In the genomic region with DNA sequence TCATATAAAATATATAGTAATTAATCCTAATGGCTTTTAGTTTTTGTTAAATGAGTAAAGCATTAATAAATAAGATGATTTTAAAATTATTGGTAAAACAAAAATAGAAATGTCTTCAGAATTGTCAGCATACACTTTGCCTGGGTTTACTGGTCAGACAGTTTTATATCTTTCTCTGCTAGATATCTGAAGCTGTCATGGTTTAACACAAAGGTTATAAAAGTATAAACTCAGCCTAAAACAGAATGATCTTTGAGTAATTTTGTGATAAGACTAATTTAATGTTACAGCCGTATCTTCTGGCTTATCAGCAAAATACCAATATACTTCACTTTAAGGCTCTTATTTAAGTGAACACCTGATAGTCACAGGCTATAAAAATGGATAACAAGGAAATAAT, we compare ENCODE assay signal across 29 cellular contexts.
"Had no signal": no experiment of that assay in that cellular context is flagged by ENCODE, and none has a peak within 500 bp of the region (broad histone marks: within the 10 kb centered on the region; RNA-seq: fewer than 3 reads in every experiment).

No MANE protein-coding gene starts in this region.

- H3K27me3 ChIP-seq: adrenal gland, body of pancreas had no signal

- H3K4me3 ChIP-seq: adrenal gland, body of pancreas had no signal

- DNase-seq: activated CD4-positive, alpha-beta memory T cell treated with anti-CD3 and anti-CD28 coated beads for 36 hours; activated CD4-positive, alpha-beta T cell treated with anti-CD3 and anti-CD28 coated beads for 36 hours; activated CD4-positive, alpha-beta T cell treated with anti-CD3 and anti-CD28 coated beads, Interleukin-2, amount 10 ng/mL, durations not matched to agents 24 days and 14 days; activated CD4-positive, CD25-positive, alpha-beta regulatory T cell; activated CD4-positive, CD25-positive, alpha-beta regulatory T cell treated with anti-CD3 and anti-CD28 coated beads, Interleukin-2, amount 50 U/mL, for 72 hours; activated CD8-positive, alpha-beta memory T cell treated with anti-CD3 and anti-CD28 coated beads, Interleukin-2, amount 10 ng/mL, durations not matched to agents 7 days and 5 days; activated CD8-positive, alpha-beta memory T cell treated with anti-CD3 and anti-CD28 coated beads, Interleukin-2, amount 50 U/mL, for 4 hours; activated CD8-positive, alpha-beta T cell treated with anti-CD3 and anti-CD28 coated beads, Interleukin-2, amount 10 ng/mL, durations not matched to agents 7 days and 5 days; activated effector memory CD4-positive, alpha-beta T cell treated with anti-CD3 and anti-CD28 coated beads, Interleukin-2, amount 50 U/mL, for 16 hours; activated naive CD4-positive, alpha-beta T cell treated with anti-CD3 and anti-CD28 coated beads for 36 hours; activated naive CD8-positive, alpha-beta T cell treated with anti-CD3 and anti-CD28 coated beads for 36 hours; activated naive CD8-positive, alpha-beta T cell treated with anti-CD3 and anti-CD28 coated beads, Interleukin-2, amount 50 U/mL, for 24 hours; activated T-cell treated with anti-CD3 and anti-CD28 coated beads, Interleukin-2, amount 50 U/mL, for 1 hour; activated T-cell treated with anti-CD3 and anti-CD28 coated beads, Interleukin-2, amount 50 U/mL, for 48 hours; adrenal gland; amygdala; aorta; body of pancreas; caudate nucleus; cortex of kidney; dermis blood vessel endothelial cell; effector CD4-positive, alpha-beta T cell; effector memory CD8-positive, alpha-beta T cell; foreskin fibroblast; head of caudate nucleus; T-helper 1 cell; T-helper 17 cell; T1000 had no signal

- H3K36me3 ChIP-seq: adrenal gland had no signal

- ATAC-seq: activated CD4-positive, alpha-beta T cell treated with anti-CD3 and anti-CD28 coated beads for 36 hours; activated CD8-positive, alpha-beta memory T cell treated with anti-CD3 and anti-CD28 coated beads, Interleukin-2, amount 10 ng/mL, durations not matched to agents 7 days and 5 days; activated CD8-positive, alpha-beta T cell treated with anti-CD3 and anti-CD28 coated beads, Interleukin-2, amount 10 ng/mL, durations not matched to agents 7 days and 5 days; activated naive CD8-positive, alpha-beta T cell treated with anti-CD3 and anti-CD28 coated beads, Interleukin-2, amount 50 U/mL, for 24 hours; body of pancreas; effector memory CD8-positive, alpha-beta T cell; esophagus mucosa; T-helper 17 cell had no signal

- H3K27ac ChIP-seq: adrenal gland had no signal

- H3K4me1 ChIP-seq: adrenal gland had no signal

- H3K9me3 ChIP-seq: adrenal gland, body of pancreas had no signal
